ENCODE assay signal across 2 cellular contexts in the genomic region with DNA sequence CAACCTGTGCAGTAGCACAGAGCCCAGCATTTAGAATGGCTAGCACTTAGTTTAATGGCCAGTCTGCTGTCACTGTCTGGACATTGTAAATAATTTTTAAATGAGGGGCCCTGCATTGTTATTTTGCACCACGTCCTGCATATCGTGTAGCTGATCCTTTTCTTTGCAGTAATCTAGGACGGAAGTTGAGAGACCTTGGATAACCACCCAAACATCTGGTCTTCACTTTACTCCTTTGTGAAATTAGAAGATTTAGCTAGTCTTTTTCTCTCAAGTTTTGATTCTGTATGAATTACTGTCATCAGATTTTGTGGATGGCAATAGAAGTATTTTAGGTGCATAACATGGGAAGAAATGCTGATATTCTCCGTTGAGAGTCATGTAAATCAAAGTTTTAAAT.
TF ChIP-seq lines count a peak whose summit lies in the region.

No MANE protein-coding gene starts in this region.

TF ChIP-seq in IMR-90, 13 proteins besides CTCF, POLR2A, EP300 and RAD21:
- no peak for TF ChIP-seq SMC3 (IDR thresholded peaks at IDR 0.05; ENCODE audit: low read depth, low read length)
- no peak for TF ChIP-seq MXI1 (IDR thresholded peaks at IDR 0.05; ENCODE audit: borderline replicate concordance, low read depth, low read length)
- no peak for TF ChIP-seq BHLHE40 (IDR thresholded peaks at IDR 0.05; ENCODE audit: low read depth, low read length)
- TF ChIP-seq, protein P1, sequence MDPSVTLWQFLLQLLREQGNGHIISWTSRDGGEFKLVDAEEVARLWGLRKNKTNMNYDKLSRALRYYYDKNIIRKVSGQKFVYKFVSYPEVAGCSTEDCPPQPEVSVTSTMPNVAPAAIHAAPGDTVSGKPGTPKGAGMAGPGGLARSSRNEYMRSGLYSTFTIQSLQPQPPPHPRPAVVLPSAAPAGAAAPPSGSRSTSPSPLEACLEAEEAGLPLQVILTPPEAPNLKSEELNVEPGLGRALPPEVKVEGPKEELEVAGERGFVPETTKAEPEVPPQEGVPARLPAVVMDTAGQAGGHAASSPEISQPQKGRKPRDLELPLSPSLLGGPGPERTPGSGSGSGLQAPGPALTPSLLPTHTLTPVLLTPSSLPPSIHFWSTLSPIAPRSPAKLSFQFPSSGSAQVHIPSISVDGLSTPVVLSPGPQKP (IDR thresholded peaks at IDR 0.05; ENCODE audit: borderline replicate concordance, low read depth, low read length) = no peak
- TF ChIP-seq MAFK (IDR thresholded peaks at IDR 0.05; ENCODE audit: low read depth, low read length) = no peak
- TF ChIP-seq RCOR1 (IDR thresholded peaks at IDR 0.05; ENCODE audit: insufficient replicate concordance, low read length) = no peak
- TF ChIP-seq RFX5 (IDR thresholded peaks at IDR 0.05; ENCODE audit: low read depth, low read length) = no peak
- no peak for TF ChIP-seq NFE2L2 (IDR thresholded peaks at IDR 0.05; ENCODE audit: low read depth, low read length)
- TF ChIP-seq, protein P2, sequence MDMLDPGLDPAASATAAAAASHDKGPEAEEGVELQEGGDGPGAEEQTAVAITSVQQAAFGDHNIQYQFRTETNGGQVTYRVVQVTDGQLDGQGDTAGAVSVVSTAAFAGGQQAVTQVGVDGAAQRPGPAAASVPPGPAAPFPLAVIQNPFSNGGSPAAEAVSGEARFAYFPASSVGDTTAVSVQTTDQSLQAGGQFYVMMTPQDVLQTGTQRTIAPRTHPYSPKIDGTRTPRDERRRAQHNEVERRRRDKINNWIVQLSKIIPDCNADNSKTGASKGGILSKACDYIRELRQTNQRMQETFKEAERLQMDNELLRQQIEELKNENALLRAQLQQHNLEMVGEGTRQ (IDR thresholded peaks at IDR 0.05; ENCODE audit: low read depth, low read length) = no peak
- TF ChIP-seq CHD1 (IDR thresholded peaks at IDR 0.05; ENCODE audit: low read depth, low read length) = no peak
- TF ChIP-seq FOS (IDR thresholded peaks at IDR 0.05; ENCODE audit: low read depth, low read length) = no peak

TF ChIP-seq in K562, 482 proteins besides CTCF, POLR2A, EP300 and RAD21:
- TF ChIP-seq NFRKB (IDR thresholded peaks at IDR 0.05; ENCODE audit: low read depth) = no peak
- TF ChIP-seq SMARCB1 (IDR thresholded peaks at IDR 0.05; ENCODE audit: insufficient read length, low read depth) = no peak
- TF ChIP-seq DIDO1 (tag; IDR thresholded peaks at IDR 0.05; ENCODE audit: low read depth) = no peak
- TF ChIP-seq ZNF586 (CRISPR knock-in tag; conservative IDR thresholded peaks at IDR 0.05) = no peak
- no peak for TF ChIP-seq ZC3H4 (CRISPR knock-in tag; IDR thresholded peaks at IDR 0.05; ENCODE audit: borderline replicate concordance)
- TF ChIP-seq, protein P3, sequence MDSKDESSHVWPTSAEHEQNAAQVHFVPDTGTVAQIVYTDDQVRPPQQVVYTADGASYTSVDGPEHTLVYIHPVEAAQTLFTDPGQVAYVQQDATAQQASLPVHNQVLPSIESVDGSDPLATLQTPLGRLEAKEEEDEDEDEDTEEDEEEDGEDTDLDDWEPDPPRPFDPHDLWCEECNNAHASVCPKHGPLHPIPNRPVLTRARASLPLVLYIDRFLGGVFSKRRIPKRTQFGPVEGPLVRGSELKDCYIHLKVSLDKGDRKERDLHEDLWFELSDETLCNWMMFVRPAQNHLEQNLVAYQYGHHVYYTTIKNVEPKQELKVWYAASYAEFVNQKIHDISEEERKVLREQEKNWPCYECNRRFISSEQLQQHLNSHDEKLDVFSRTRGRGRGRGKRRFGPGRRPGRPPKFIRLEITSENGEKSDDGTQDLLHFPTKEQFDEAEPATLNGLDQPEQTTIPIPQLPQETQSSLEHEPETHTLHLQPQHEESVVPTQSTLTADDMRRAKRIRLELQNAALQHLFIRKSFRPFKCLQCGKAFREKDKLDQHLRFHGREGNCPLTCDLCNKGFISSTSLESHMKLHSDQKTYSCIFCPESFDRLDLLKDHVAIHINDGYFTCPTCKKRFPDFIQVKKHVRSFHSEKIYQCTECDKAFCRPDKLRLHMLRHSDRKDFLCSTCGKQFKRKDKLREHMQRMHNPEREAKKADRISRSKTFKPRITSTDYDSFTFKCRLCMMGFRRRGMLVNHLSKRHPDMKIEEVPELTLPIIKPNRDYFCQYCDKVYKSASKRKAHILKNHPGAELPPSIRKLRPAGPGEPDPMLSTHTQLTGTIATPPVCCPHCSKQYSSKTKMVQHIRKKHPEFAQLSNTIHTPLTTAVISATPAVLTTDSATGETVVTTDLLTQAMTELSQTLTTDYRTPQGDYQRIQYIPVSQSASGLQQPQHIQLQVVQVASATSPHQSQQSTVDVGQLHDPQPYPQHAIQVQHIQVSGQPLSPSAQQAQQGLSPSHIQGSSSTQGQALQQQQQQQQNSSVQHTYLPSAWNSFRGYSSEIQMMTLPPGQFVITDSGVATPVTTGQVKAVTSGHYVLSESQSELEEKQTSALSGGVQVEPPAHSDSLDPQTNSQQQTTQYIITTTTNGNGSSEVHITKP (IDR thresholded peaks at IDR 0.05; ENCODE audit: partially characterized antibody) = no peak
- TF ChIP-seq POLR2AphosphoS5 (IDR thresholded peaks at IDR 0.05; ENCODE audit: control insufficient read depth, insufficient read depth, low read depth, low read length) = no peak
- TF ChIP-seq ZNF780A (CRISPR knock-in tag; IDR thresholded peaks at IDR 0.05) = no peak
- no peak for TF ChIP-seq ZNF699 (CRISPR knock-in tag; IDR thresholded peaks at IDR 0.05; ENCODE audit: insufficient replicate concordance)
- TF ChIP-seq, protein P4, sequence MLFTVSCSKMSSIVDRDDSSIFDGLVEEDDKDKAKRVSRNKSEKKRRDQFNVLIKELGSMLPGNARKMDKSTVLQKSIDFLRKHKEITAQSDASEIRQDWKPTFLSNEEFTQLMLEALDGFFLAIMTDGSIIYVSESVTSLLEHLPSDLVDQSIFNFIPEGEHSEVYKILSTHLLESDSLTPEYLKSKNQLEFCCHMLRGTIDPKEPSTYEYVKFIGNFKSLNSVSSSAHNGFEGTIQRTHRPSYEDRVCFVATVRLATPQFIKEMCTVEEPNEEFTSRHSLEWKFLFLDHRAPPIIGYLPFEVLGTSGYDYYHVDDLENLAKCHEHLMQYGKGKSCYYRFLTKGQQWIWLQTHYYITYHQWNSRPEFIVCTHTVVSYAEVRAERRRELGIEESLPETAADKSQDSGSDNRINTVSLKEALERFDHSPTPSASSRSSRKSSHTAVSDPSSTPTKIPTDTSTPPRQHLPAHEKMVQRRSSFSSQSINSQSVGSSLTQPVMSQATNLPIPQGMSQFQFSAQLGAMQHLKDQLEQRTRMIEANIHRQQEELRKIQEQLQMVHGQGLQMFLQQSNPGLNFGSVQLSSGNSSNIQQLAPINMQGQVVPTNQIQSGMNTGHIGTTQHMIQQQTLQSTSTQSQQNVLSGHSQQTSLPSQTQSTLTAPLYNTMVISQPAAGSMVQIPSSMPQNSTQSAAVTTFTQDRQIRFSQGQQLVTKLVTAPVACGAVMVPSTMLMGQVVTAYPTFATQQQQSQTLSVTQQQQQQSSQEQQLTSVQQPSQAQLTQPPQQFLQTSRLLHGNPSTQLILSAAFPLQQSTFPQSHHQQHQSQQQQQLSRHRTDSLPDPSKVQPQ (CRISPR knock-in tag; IDR thresholded peaks at IDR 0.05; ENCODE audit: borderline replicate concordance) = no peak
- TF ChIP-seq CEBPB (tag; IDR thresholded peaks at IDR 0.05) = no peak
- TF ChIP-seq, protein P5, sequence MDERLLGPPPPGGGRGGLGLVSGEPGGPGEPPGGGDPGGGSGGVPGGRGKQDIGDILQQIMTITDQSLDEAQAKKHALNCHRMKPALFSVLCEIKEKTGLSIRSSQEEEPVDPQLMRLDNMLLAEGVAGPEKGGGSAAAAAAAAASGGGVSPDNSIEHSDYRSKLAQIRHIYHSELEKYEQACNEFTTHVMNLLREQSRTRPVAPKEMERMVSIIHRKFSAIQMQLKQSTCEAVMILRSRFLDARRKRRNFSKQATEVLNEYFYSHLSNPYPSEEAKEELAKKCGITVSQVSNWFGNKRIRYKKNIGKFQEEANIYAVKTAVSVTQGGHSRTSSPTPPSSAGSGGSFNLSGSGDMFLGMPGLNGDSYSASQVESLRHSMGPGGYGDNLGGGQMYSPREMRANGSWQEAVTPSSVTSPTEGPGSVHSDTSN (CRISPR knock-in tag; IDR thresholded peaks at IDR 0.05; ENCODE audit: low read depth) = no peak
- TF ChIP-seq, protein P5 (tag; conservative IDR thresholded peaks at IDR 0.05; ENCODE audit: low read depth) = no peak
- TF ChIP-seq, protein P6, sequence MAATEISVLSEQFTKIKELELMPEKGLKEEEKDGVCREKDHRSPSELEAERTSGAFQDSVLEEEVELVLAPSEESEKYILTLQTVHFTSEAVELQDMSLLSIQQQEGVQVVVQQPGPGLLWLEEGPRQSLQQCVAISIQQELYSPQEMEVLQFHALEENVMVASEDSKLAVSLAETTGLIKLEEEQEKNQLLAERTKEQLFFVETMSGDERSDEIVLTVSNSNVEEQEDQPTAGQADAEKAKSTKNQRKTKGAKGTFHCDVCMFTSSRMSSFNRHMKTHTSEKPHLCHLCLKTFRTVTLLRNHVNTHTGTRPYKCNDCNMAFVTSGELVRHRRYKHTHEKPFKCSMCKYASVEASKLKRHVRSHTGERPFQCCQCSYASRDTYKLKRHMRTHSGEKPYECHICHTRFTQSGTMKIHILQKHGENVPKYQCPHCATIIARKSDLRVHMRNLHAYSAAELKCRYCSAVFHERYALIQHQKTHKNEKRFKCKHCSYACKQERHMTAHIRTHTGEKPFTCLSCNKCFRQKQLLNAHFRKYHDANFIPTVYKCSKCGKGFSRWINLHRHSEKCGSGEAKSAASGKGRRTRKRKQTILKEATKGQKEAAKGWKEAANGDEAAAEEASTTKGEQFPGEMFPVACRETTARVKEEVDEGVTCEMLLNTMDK (IDR thresholded peaks at IDR 0.05; ENCODE audit: borderline replicate concordance, insufficient read depth, low read depth, low read length, poor library complexity, severe bottlenecking) = no peak
- TF ChIP-seq, protein P7, sequence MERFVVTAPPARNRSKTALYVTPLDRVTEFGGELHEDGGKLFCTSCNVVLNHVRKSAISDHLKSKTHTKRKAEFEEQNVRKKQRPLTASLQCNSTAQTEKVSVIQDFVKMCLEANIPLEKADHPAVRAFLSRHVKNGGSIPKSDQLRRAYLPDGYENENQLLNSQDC (CRISPR knock-in tag; IDR thresholded peaks at IDR 0.05) = no peak
- TF ChIP-seq, protein P8, sequence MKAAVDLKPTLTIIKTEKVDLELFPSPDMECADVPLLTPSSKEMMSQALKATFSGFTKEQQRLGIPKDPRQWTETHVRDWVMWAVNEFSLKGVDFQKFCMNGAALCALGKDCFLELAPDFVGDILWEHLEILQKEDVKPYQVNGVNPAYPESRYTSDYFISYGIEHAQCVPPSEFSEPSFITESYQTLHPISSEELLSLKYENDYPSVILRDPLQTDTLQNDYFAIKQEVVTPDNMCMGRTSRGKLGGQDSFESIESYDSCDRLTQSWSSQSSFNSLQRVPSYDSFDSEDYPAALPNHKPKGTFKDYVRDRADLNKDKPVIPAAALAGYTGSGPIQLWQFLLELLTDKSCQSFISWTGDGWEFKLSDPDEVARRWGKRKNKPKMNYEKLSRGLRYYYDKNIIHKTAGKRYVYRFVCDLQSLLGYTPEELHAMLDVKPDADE (conservative IDR thresholded peaks at IDR 0.05; ENCODE audit: control insufficient read depth, low read depth, low read length) = no peak
- no peak for TF ChIP-seq ZNF121 (CRISPR knock-in tag; conservative IDR thresholded peaks at IDR 0.05)
- TF ChIP-seq, protein P9, sequence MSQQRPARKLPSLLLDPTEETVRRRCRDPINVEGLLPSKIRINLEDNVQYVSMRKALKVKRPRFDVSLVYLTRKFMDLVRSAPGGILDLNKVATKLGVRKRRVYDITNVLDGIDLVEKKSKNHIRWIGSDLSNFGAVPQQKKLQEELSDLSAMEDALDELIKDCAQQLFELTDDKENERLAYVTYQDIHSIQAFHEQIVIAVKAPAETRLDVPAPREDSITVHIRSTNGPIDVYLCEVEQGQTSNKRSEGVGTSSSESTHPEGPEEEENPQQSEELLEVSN (IDR thresholded peaks at IDR 0.05; ENCODE audit: borderline replicate concordance in 1 of 2, extremely low read depth in 1 of 2, insufficient read depth in 1 of 2, insufficient read length in 1 of 2, low read depth in 1 of 2, low read length in 1 of 2, poor library complexity in 1 of 2, severe bottlenecking in 1 of 2) = no peak
